In the genomic region with DNA sequence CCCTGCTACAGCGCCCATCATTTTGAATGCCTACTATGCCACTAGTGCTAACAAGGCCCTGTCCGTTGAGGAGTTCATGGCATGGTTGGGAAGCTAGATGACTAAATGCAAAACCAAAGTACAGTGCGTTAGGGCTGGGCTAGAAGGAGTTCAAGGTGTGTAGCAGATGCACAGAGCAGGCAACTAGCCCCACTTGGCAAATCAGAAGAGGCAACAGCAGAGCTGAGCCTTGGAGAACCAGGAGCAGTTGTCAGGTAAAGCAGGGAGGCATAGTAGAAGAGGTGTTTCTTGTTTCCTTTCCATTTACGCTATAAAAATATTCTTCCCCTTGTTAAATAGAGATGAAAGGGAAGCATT, we compare ENCODE assay signal across 11 cellular contexts.
A peak's percentile ranks its signal among the peaks of the same experiment; 100 is the strongest.
DNase-seq lines count a peak whose midpoint lies in the region; ATAC-seq and TF ChIP-seq lines count a peak whose summit lies in the region.
"Had no signal": no experiment of that assay in that cellular context is flagged by ENCODE, and none has a peak within 500 bp of the region (broad histone marks: within the 10 kb centered on the region; RNA-seq: fewer than 3 reads in every experiment).

No MANE protein-coding gene starts in this region.

- no peak for DNase-seq in activated naive CD4-positive, alpha-beta T cell (lab: John Stamatoyannopoulos, UW)
- DNase-seq in activated CD4-positive, alpha-beta memory T cell treated with anti-CD3 and anti-CD28 coated beads for 36 hours: no peak
- DNase-seq in hepatocyte (ENCODE audit: low spot score) (no peak), uterus (no peak), SW480 (ENCODE audit: low spot score) (no peak), DMS53 treated with DMSO at 0.1 percent for 48 hours (lab: John Stamatoyannopoulos, UW; ENCODE audit: unreplicated experiment) (no peak)
- DNase-seq: cerebellar nuclear complex; naive thymus-derived CD8-positive, alpha-beta T cell had no signal

- H3K9me3 Mint-ChIP-seq in activated naive CD4-positive, alpha-beta T cell treated with anti-CD3 and anti-CD28 coated beads, Interleukin-2, amount 50 U/mL, for 24 hours: no peaks in the 10 kb centered on the region
- peaks cover 10% of the 10 kb centered on the region for H3K9me3 Mint-ChIP-seq in activated CD4-positive, alpha-beta memory T cell treated with anti-CD3 and anti-CD28 coated beads for 36 hours

- no peak overlapping the region for H2AFZ ChIP-seq in hepatocyte

- H3K27ac Mint-ChIP-seq in activated naive CD4-positive, alpha-beta T cell treated with anti-CD3 and anti-CD28 coated beads, Interleukin-2, amount 50 U/mL, for 24 hours: peak overlapping the region; percentile 7
- peak overlapping the region; percentile 79 for H3K27ac Mint-ChIP-seq in activated CD4-positive, alpha-beta memory T cell treated with anti-CD3 and anti-CD28 coated beads for 36 hours

- H3K4me2 ChIP-seq in hepatocyte: no peak overlapping the region

- H3K4me1 ChIP-seq in hepatocyte (ENCODE audit: insufficient read depth): peaks cover 6% of the 10 kb centered on the region
- H3K4me1 ChIP-seq in uterus: peaks cover 0 to 4% of the 10 kb centered on the region in 2 donors

- H3K36me3 Mint-ChIP-seq in activated naive CD4-positive, alpha-beta T cell treated with anti-CD3 and anti-CD28 coated beads, Interleukin-2, amount 50 U/mL, for 24 hours: no peaks in the 10 kb centered on the region
- peaks cover 5% of the 10 kb centered on the region for H3K36me3 Mint-ChIP-seq in activated CD4-positive, alpha-beta memory T cell treated with anti-CD3 and anti-CD28 coated beads for 36 hours
- H3K36me3 Mint-ChIP-seq: naive thymus-derived CD8-positive, alpha-beta T cell had no signal

- H3K9me2 ChIP-seq in hepatocyte (replicated peaks; ENCODE audit: insufficient read depth): no peaks in the 10 kb centered on the region

- H3K4me3 ChIP-seq in hepatocyte (no peak overlapping the region), uterus (no peak overlapping the region)
- H3K4me3 ChIP-seq: Peyer's patch had no signal

- 92% methylated on average over 4 of the region's 4 CpGs for WGBS in hepatocyte (ENCODE audit: low lambda C conversion rate, missing lambda C conversion rate)

- peaks cover 7% of the 10 kb centered on the region for H3K27me3 Mint-ChIP-seq in activated naive CD4-positive, alpha-beta T cell treated with anti-CD3 and anti-CD28 coated beads, Interleukin-2, amount 50 U/mL, for 24 hours
- peaks cover 4% of the 10 kb centered on the region for H3K27me3 Mint-ChIP-seq in activated CD4-positive, alpha-beta memory T cell treated with anti-CD3 and anti-CD28 coated beads for 36 hours

- H3K9me3 ChIP-seq in hepatocyte (ENCODE audit: low read depth) (no peaks in the 10 kb centered on the region), uterus (no peaks in the 10 kb centered on the region)
- H3K9me3 ChIP-seq: Peyer's patch had no signal

- intact Hi-C loops in activated CD4-positive, alpha-beta memory T cell treated with anti-CD3 and anti-CD28 coated beads for 36 hours (cut with micrococcal nuclease): loop anchor here (1.0 to 5.0 kb wide), 9 partner anchors 12 to 1199 kb away; partner anchors contain the start of gene CPEB2
- intact Hi-C loops in uterus (cut with DNase I; ENCODE audit: low total_unique reads): no loop called here

- no peak for ATAC-seq in HG02798 (IDR thresholded peaks at IDR 0.05; ENCODE audit: poor library complexity, unreplicated experiment)
- ATAC-seq: naive thymus-derived CD8-positive, alpha-beta T cell had no signal

- peak overlapping the region; percentile 92 for H3K27ac ChIP-seq in hepatocyte
- peak overlapping the region; percentile 29 to 59 for H3K27ac ChIP-seq in uterus
- H3K27ac ChIP-seq: Peyer's patch had no signal

- no peaks in the 10 kb centered on the region for H3K79me2 ChIP-seq in hepatocyte

- no peak for TF ChIP-seq POLR2A in uterus (IDR thresholded peaks at IDR 0.05)

- CTCF ChIA-PET in activated CD4-positive, alpha-beta memory T cell treated with anti-CD3 and anti-CD28 coated beads for 36 hours (lab: Charles Lee): interaction anchor here (1.1 kb wide), 2 partner anchors 68 to 1202 kb away, joined by 3 to 4 read pairs; no protein-coding TSS in a partner anchor

- no peaks in the 10 kb centered on the region for H3K36me3 ChIP-seq in hepatocyte (replicated peaks; ENCODE audit: insufficient read depth, low read depth)
- H3K36me3 ChIP-seq in uterus: no peaks in the 10 kb centered on the region
- H3K36me3 ChIP-seq: Peyer's patch had no signal

- H3K4me1 Mint-ChIP-seq in activated naive CD4-positive, alpha-beta T cell treated with anti-CD3 and anti-CD28 coated beads, Interleukin-2, amount 50 U/mL, for 24 hours: peaks cover 11% of the 10 kb centered on the region
- peaks cover 30% of the 10 kb centered on the region for H3K4me1 Mint-ChIP-seq in activated CD4-positive, alpha-beta memory T cell treated with anti-CD3 and anti-CD28 coated beads for 36 hours (ENCODE audit: low read depth)

- POLR2A ChIA-PET in activated CD4-positive, alpha-beta memory T cell treated with anti-CD3 and anti-CD28 coated beads for 36 hours (lab: Charles Lee): interaction anchor here (0.9 to 2.2 kb wide), 8 partner anchors 11 to 179 kb away, joined by 3 to 13 read pairs (median 4); no protein-coding TSS in a partner anchor

- H3K4me3 Mint-ChIP-seq in activated naive CD4-positive, alpha-beta T cell treated with anti-CD3 and anti-CD28 coated beads, Interleukin-2, amount 50 U/mL, for 24 hours: no peak overlapping the region
- no peak overlapping the region for H3K4me3 Mint-ChIP-seq in activated CD4-positive, alpha-beta memory T cell treated with anti-CD3 and anti-CD28 coated beads for 36 hours
- H3K4me3 Mint-ChIP-seq: naive thymus-derived CD8-positive, alpha-beta T cell had no signal

- no peak for TF ChIP-seq CTCF in hepatocyte (IDR thresholded peaks at IDR 0.05; ENCODE audit: poor library complexity)
- no peak for TF ChIP-seq CTCF in uterus (IDR thresholded peaks at IDR 0.05)

- H4K20me1 ChIP-seq in hepatocyte (ENCODE audit: insufficient read depth, poor library complexity, severe bottlenecking): no peaks in the 10 kb centered on the region

- H3K27me3 ChIP-seq in hepatocyte: no peaks in the 10 kb centered on the region
- no peaks in the 10 kb centered on the region for H3K27me3 ChIP-seq in uterus
- H3K27me3 ChIP-seq: Peyer's patch had no signal
